Comparison of ENCODE assay signal across 20 cellular contexts in genomic region chr15:36221992-36222391, GRCh38.
A peak's percentile ranks its signal among the peaks of the same experiment; 100 is the strongest.
DNase-seq lines count a peak whose midpoint lies in the region; ATAC-seq, FAIRE-seq and TF ChIP-seq lines count a peak whose summit lies in the region.
"Had no signal": no experiment of that assay in that cellular context is flagged by ENCODE, and none has a peak within 500 bp of the region (broad histone marks: within the 10 kb centered on the region; RNA-seq: fewer than 3 reads in every experiment).

No MANE protein-coding gene starts in this region.

- no peak overlapping the region for H4K8ac ChIP-seq in mesendoderm (ENCODE audit: low read depth, low read length)

- H3K27me3 Mint-ChIP-seq in stimulated activated naive CD8-positive, alpha-beta T cell treated with anti-CD3 and anti-CD28 coated beads, Interleukin-15, amount 100 ng/mL, for 72 hours = no peaks in the 10 kb centered on the region

- H3K9me3 ChIP-seq in HEK293 (ENCODE audit: control insufficient read depth, insufficient read depth, low read depth, low read length) (no peaks in the 10 kb centered on the region), pancreas (peaks cover 0 to 4% (median 0%) of the 10 kb centered on the region in 4 donors)
- H3K9me3 ChIP-seq: BE2C had no signal

- H3K27ac ChIP-seq in HEK293 (ENCODE audit: extremely low read depth, low read depth, low read length) (no peak overlapping the region), mesendoderm (ENCODE audit: low read depth, low read length) (no peak overlapping the region), pancreas (no peak overlapping the region)
- H3K27ac ChIP-seq: A549, C4-2B, KMS-11 had no signal

- DNase-seq in GM12865 (ENCODE audit: low read depth) (peak; percentile 1), amniotic epithelial cell (ENCODE audit: low read depth) (peak; percentile 7), mesendoderm (peak; percentile 25), pancreas (no peak), dedifferentiated amniotic fluid mesenchymal stem cell (ENCODE audit: extremely low spot score) (no peak)
- no peak for DNase-seq in stimulated activated naive CD8-positive, alpha-beta T cell treated with anti-CD3 and anti-CD28 coated beads, Interleukin-15, amount 100 ng/mL, for 72 hours
- DNase-seq: BE2C; CD4-positive, alpha-beta memory T cell; DMS79; GOT3; H9; HFFc6 had no signal

- H3K4me1 Mint-ChIP-seq in stimulated activated naive CD8-positive, alpha-beta T cell treated with anti-CD3 and anti-CD28 coated beads, Interleukin-15, amount 100 ng/mL, for 72 hours = no peaks in the 10 kb centered on the region
- H3K4me1 Mint-ChIP-seq: CD4-positive, alpha-beta memory T cell; IgD-negative memory B cell had no signal

- H3K79me1 ChIP-seq in mesendoderm (ENCODE audit: low read length) = no peaks in the 10 kb centered on the region

- H3K4ac ChIP-seq in mesendoderm (ENCODE audit: low read depth, low read length) = no peak overlapping the region

- no peak overlapping the region for H3K56ac ChIP-seq in mesendoderm (ENCODE audit: low read length)

- ATAC-seq in stimulated activated naive CD8-positive, alpha-beta T cell treated with anti-CD3 and anti-CD28 coated beads, Interleukin-15, amount 100 ng/mL, for 72 hours = no peak
- no peak for ATAC-seq in pancreas
- ATAC-seq: A549 had no signal

- no peak overlapping the region for H2BK120ac ChIP-seq in mesendoderm (ENCODE audit: low read depth, low read length)

- WGBS in mesendoderm (ENCODE audit: extremely low coverage, insufficient coverage, low lambda C conversion rate) = no CpG with 5 or more reads among the region's 1 CpG
- WGBS in pancreas, 2 donors = 73 to 77% methylated on average over 1 of the region's 1 CpG

- H3K4me1 ChIP-seq in HEK293 (ENCODE audit: control insufficient read depth, insufficient read depth, low read length) (no peaks in the 10 kb centered on the region), mesendoderm (ENCODE audit: control insufficient read depth, low read depth, low read length) (no peaks in the 10 kb centered on the region), pancreas (no peaks in the 10 kb centered on the region)
- H3K4me1 ChIP-seq: A549 had no signal

- H2AK5ac ChIP-seq in mesendoderm (ENCODE audit: low read length) = no peak overlapping the region

- CTCF ChIA-PET in HEK293 (lab: Yijun Ruan, JAX) = no interaction called here

- POLR2A ChIA-PET in HEK293 (lab: Yijun Ruan, JAX) = no interaction called here

- H3K18ac ChIP-seq in mesendoderm (ENCODE audit: low read length) = no peak overlapping the region

- TF ChIP-seq CTCF in GM12865 (IDR thresholded peaks at IDR 0.05; ENCODE audit: insufficient read depth, low read depth, low read length, missing control alignments) = no peak
- TF ChIP-seq CTCF in HEK293 (tag by site-specific recombination; IDR thresholded peaks at IDR 0.05) = no peak
- TF ChIP-seq CTCF in pancreas (IDR thresholded peaks at IDR 0.05) = no peak

- H3K4me3 ChIP-seq in GM12865 (ENCODE audit: low read depth, low read length) = no peak overlapping the region
- H3K4me3 ChIP-seq in HEK293 (ENCODE audit: low read depth, low read length) = no peak overlapping the region
- no peak overlapping the region for H3K4me3 ChIP-seq in mesendoderm (ENCODE audit: low read length)
- no peak overlapping the region for H3K4me3 ChIP-seq in pancreas
- H3K4me3 ChIP-seq: A549 had no signal

- intact Hi-C loops in pancreas (cut with DNase I) = no loop called here

- H3K27me3 ChIP-seq in mesendoderm (ENCODE audit: insufficient read depth, low read length, poor library complexity) = no peaks in the 10 kb centered on the region
- no peaks in the 10 kb centered on the region for H3K27me3 ChIP-seq in pancreas
- H3K27me3 ChIP-seq: BE2C had no signal

- H3K36me3 ChIP-seq in HEK293 (ENCODE audit: control insufficient read depth in 2 of 2, insufficient read depth in 1 of 2, low read length in 2 of 2) = no peaks in the 10 kb centered on the region
- H3K36me3 ChIP-seq in mesendoderm (ENCODE audit: control insufficient read depth, insufficient read depth, low read length) = no peaks in the 10 kb centered on the region
- no peaks in the 10 kb centered on the region for H3K36me3 ChIP-seq in pancreas
- H3K36me3 ChIP-seq: BE2C had no signal

- H2BK15ac ChIP-seq in mesendoderm (replicated peaks; ENCODE audit: low read depth) = no peak overlapping the region

- no peak overlapping the region for H2BK5ac ChIP-seq in mesendoderm (ENCODE audit: low read length)

- H3K9me3 Mint-ChIP-seq in stimulated activated naive CD8-positive, alpha-beta T cell treated with anti-CD3 and anti-CD28 coated beads, Interleukin-15, amount 100 ng/mL, for 72 hours = peaks cover 0 to 8% of the 10 kb centered on the region in 2 donors

- no peak overlapping the region for H3K4me3 Mint-ChIP-seq in stimulated activated naive CD8-positive, alpha-beta T cell treated with anti-CD3 and anti-CD28 coated beads, Interleukin-15, amount 100 ng/mL, for 72 hours
- H3K4me3 Mint-ChIP-seq: CD4-positive, alpha-beta memory T cell; H9; HFFc6; IgD-negative memory B cell had no signal

- no peaks in the 10 kb centered on the region for H3K79me2 ChIP-seq in mesendoderm (ENCODE audit: control insufficient read depth, insufficient read depth, low read length)

- no peak overlapping the region for H4K5ac ChIP-seq in mesendoderm (ENCODE audit: low read length)

- FAIRE-seq in pancreas (lab: Jason Lieb, UNC) = no peak
- FAIRE-seq: A549, D721Med, G401.6, GM12892 had no signal

- H3K9ac ChIP-seq in mesendoderm (ENCODE audit: low read length) = no peak overlapping the region
- H3K9ac ChIP-seq: KMS-11 had no signal

- no peak overlapping the region for H3K27ac Mint-ChIP-seq in stimulated activated naive CD8-positive, alpha-beta T cell treated with anti-CD3 and anti-CD28 coated beads, Interleukin-15, amount 100 ng/mL, for 72 hours
- H3K27ac Mint-ChIP-seq: CD4-positive, alpha-beta memory T cell; H9; HFFc6; IgD-negative memory B cell had no signal

- no peak overlapping the region for H3K4me2 ChIP-seq in mesendoderm (ENCODE audit: low read length)
- H3K4me2 ChIP-seq: A549, KMS-11 had no signal

- H3K23ac ChIP-seq in mesendoderm (ENCODE audit: low read length) = no peak overlapping the region

TF ChIP-seq in HEK293, 187 proteins besides CTCF, POLR2A, EP300 and RAD21:
- peak; percentile 55 for TF ChIP-seq SETDB1 (IDR thresholded peaks at IDR 0.05; ENCODE audit: insufficient read length, low read length)
- TF ChIP-seq ZNF223 (tag by site-specific recombination; IDR thresholded peaks at IDR 0.05) = no peak

Comparison
In these comparisons a context has a peak if more than half of its experiments do, and no peak if none do; other contexts are left out.
1. DNase-seq: peak in GM12865 (single experiment), amniotic epithelial cell (single experiment) and mesendoderm (single experiment); none in stimulated activated naive CD8-positive, alpha-beta T cell treated with anti-CD3 and anti-CD28 coated beads, Interleukin-15, amount 100 ng/mL, for 72 hours (0 of 2), pancreas (0 of 6) and dedifferentiated amniotic fluid mesenchymal stem cell (single experiment).